In genomic region chr2:84459028-84459943, GRCh38 we compare ENCODE assay signal across 1 cellular context.
A peak's percentile ranks its signal among the peaks of the same experiment; 100 is the strongest.
TF ChIP-seq lines count a peak whose summit lies in the region.

TSS of gene SUCLG1 (minus strand) at chr2:84459280. CDS start at chr2:84459269, 11 bp downstream.

TF ChIP-seq in HEK293, 187 proteins besides CTCF, POLR2A, EP300 and RAD21 (continued from another document and continues in another):
- TF ChIP-seq PATZ1 (tag by site-specific recombination; IDR thresholded peaks at IDR 0.05) (peak; percentile 58), SALL2 (tag by site-specific recombination; IDR thresholded peaks at IDR 0.05; ENCODE audit: borderline replicate concordance) (no peak), ZNF677 (tag by site-specific recombination; IDR thresholded peaks at IDR 0.05) (no peak), ZNF837 (tag by site-specific recombination; IDR thresholded peaks at IDR 0.05) (no peak), KLF7 (tag by site-specific recombination; IDR thresholded peaks at IDR 0.05; ENCODE audit: borderline replicate concordance) (no peak), ZNF585B (tag by site-specific recombination; IDR thresholded peaks at IDR 0.05) (no peak), ZNF423 (tag by site-specific recombination; IDR thresholded peaks at IDR 0.05) (no peak), ZNF16 (tag by site-specific recombination; IDR thresholded peaks at IDR 0.05; ENCODE audit: low read depth) (no peak), ZNF555 (tag by site-specific recombination; conservative IDR thresholded peaks at IDR 0.05) (no peak), KLF16 (tag by site-specific recombination; IDR thresholded peaks at IDR 0.05) (no peak), ZNF10 (tag by site-specific recombination; IDR thresholded peaks at IDR 0.05) (no peak), ZNF558 (tag by site-specific recombination; IDR thresholded peaks at IDR 0.05) (no peak), ZFP41 (tag by site-specific recombination; IDR thresholded peaks at IDR 0.05; ENCODE audit: borderline replicate concordance) (no peak), ZNF354C (tag by site-specific recombination; IDR thresholded peaks at IDR 0.05; ENCODE audit: borderline replicate concordance, low read depth) (no peak), SCRT1 (tag by site-specific recombination; IDR thresholded peaks at IDR 0.05; ENCODE audit: borderline replicate concordance) (no peak), ZSCAN23 (tag by site-specific recombination; IDR thresholded peaks at IDR 0.05) (no peak), KLF9 (tag by site-specific recombination; IDR thresholded peaks at IDR 0.05; ENCODE audit: low read depth) (peak; percentile 36; the same call in 1 of the 2 replicates), ZNF621 (tag by site-specific recombination; IDR thresholded peaks at IDR 0.05) (no peak), ZBTB20 (tag by site-specific recombination; IDR thresholded peaks at IDR 0.05) (peak; percentile 55), TRIM28 (IDR thresholded peaks at IDR 0.05; ENCODE audit: borderline replicate concordance, low read length) (peak; percentile 90), ZNF777 (tag by site-specific recombination; IDR thresholded peaks at IDR 0.05; ENCODE audit: borderline replicate concordance) (no peak), ZNF211 (tag by site-specific recombination; IDR thresholded peaks at IDR 0.05; ENCODE audit: low read depth) (no peak), ZNF26 (tag by site-specific recombination; IDR thresholded peaks at IDR 0.05) (no peak), ZNF501 (tag by site-specific recombination; IDR thresholded peaks at IDR 0.05) (peak; percentile 3; the same call in 1 of the 2 replicates), ZNF561 (tag by site-specific recombination; IDR thresholded peaks at IDR 0.05; ENCODE audit: borderline replicate concordance) (0 out of 2 replicates have a peak, but pooled peaks have one; percentile 46), ZNF19 (tag by site-specific recombination; IDR thresholded peaks at IDR 0.05; ENCODE audit: low read depth) (no peak), PRDM6 (tag by site-specific recombination; IDR thresholded peaks at IDR 0.05) (no peak), ZNF175 (tag by site-specific recombination; IDR thresholded peaks at IDR 0.05) (no peak), PBX3 (CRISPR knock-in tag; IDR thresholded peaks at IDR 0.05) (peak; percentile 76; the same call in 1 of the 2 replicates), ZBTB11 (tag by site-specific recombination; conservative IDR thresholded peaks at IDR 0.05; ENCODE audit: low read depth) (peak; percentile 69), SP2 (tag by site-specific recombination; IDR thresholded peaks at IDR 0.05) (peak; percentile 26; the same call in 1 of the 2 replicates), ZNF391 (tag by site-specific recombination; IDR thresholded peaks at IDR 0.05; ENCODE audit: borderline replicate concordance, low read depth) (no peak; the same call in 1 of the 2 replicates), AEBP2 (tag by site-specific recombination; IDR thresholded peaks at IDR 0.05; ENCODE audit: borderline replicate concordance) (no peak), GLIS1 (tag by site-specific recombination; IDR thresholded peaks at IDR 0.05) (peak; percentile 91), GLIS2 (tag by site-specific recombination; IDR thresholded peaks at IDR 0.05) (peak; percentile 92), ZNF843 (tag by site-specific recombination; IDR thresholded peaks at IDR 0.05) (no peak), OSR2 (tag by site-specific recombination; IDR thresholded peaks at IDR 0.05) (peak; percentile 21; the same call in 1 of the 2 replicates), ZBTB17 (tag by site-specific recombination; IDR thresholded peaks at IDR 0.05) (peak; percentile 72), ZBTB1 (tag by site-specific recombination; IDR thresholded peaks at IDR 0.05) (no peak), ZNF510 (tag by site-specific recombination; IDR thresholded peaks at IDR 0.05; ENCODE audit: insufficient replicate concordance) (no peak), ZNF747 (tag by site-specific recombination; IDR thresholded peaks at IDR 0.05) (no peak), ZNF239 (tag by site-specific recombination; IDR thresholded peaks at IDR 0.05) (no peak), ZNF830 (tag by site-specific recombination; IDR thresholded peaks at IDR 0.05; ENCODE audit: low read depth) (no peak), ZNF133 (tag by site-specific recombination; IDR thresholded peaks at IDR 0.05) (no peak), ZBTB48 (tag by site-specific recombination; IDR thresholded peaks at IDR 0.05) (peak; percentile 90), ZNF184 (tag by site-specific recombination; IDR thresholded peaks at IDR 0.05) (no peak), ZNF157 (tag by site-specific recombination; IDR thresholded peaks at IDR 0.05) (no peak), ZNF624 (tag by site-specific recombination; IDR thresholded peaks at IDR 0.05) (no peak), ZNF600 (tag by site-specific recombination; IDR thresholded peaks at IDR 0.05) (no peak), ZBTB49 (tag by site-specific recombination; IDR thresholded peaks at IDR 0.05; ENCODE audit: low read depth) (no peak), ZNF140 (tag by site-specific recombination; IDR thresholded peaks at IDR 0.05) (no peak), KLF17 (tag by site-specific recombination; IDR thresholded peaks at IDR 0.05) (no peak), ZNF792 (tag by site-specific recombination; IDR thresholded peaks at IDR 0.05) (no peak), ZSCAN16 (tag by site-specific recombination; IDR thresholded peaks at IDR 0.05) (no peak), ZNF658 (tag by site-specific recombination; IDR thresholded peaks at IDR 0.05) (no peak), ZNF549 (tag by site-specific recombination; IDR thresholded peaks at IDR 0.05) (no peak), ZNF174 (tag by site-specific recombination; IDR thresholded peaks at IDR 0.05) (no peak), KLF10 (tag by site-specific recombination; IDR thresholded peaks at IDR 0.05) (0 out of 2 replicates have a peak, but pooled peaks have one; percentile 18), ZNF776 (tag by site-specific recombination; IDR thresholded peaks at IDR 0.05; ENCODE audit: borderline replicate concordance) (no peak), IKZF3 (tag by site-specific recombination; IDR thresholded peaks at IDR 0.05) (no peak), ZSCAN30 (tag by site-specific recombination; IDR thresholded peaks at IDR 0.05) (peak; percentile 76; the same call in 1 of the 2 replicates), ZNF426 (tag by site-specific recombination; IDR thresholded peaks at IDR 0.05) (no peak)
